ENCODE assay signal across 8 cellular contexts in the genomic region with DNA sequence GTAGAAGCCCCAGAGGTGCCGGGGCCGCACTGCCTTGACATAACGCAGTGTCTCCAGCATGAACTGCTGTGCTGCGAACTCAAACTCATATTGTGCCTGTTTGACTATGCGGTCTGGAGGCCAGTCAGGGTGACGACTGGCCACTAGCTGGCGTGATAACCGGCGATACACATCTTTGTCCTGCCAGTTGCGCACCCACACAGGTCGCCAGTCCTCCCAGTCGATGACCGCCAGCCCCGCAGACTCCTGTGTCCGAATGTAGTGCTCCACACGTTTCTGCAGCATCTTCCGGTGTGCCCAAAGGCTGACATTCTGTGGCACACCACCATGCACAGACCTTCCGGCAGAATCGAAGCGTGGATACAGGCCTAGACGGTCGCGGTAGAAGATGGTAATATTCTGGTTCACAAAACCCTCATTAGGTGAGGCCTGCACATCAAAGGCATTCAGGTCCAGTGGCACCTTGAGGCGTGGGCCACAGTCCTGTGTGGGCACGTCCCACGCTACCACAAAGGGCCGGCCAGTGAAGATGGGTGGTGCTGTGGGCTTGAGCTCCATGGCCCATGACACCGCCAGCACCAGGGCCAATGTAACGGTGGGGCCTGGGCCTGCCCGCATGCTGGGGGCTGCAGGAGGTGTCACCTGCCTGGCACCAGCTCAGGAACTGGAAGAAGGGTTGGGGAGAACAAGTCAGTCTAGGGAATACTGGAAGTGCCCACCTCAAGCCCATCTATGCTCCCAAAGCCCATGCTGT. TPM values are rescaled to one million over a fixed set of nuclear protein-coding genes. Genes with fewer than 3 reads are reported as not detected.
A peak's percentile ranks its signal among the peaks of the same experiment; 100 is the strongest.
DNase-seq lines count a peak whose midpoint lies in the region; ATAC-seq, FAIRE-seq and TF ChIP-seq lines count a peak whose summit lies in the region.

No MANE protein-coding gene starts in this region.

- H3K27me3 Mint-ChIP-seq in CD8-positive, alpha-beta memory T cell = peaks cover 0 to 3% of the 10 kb centered on the region in 2 donors

- intact Hi-C loops in pancreas (cut with DNase I) = loop anchor here in 1 of 3 donors (10.0 kb wide), 1 partner anchor 65 kb away; no protein-coding TSS in a partner anchor

- no peak for DNase-seq in CD8-positive, alpha-beta memory T cell
- DNase-seq in RWPE1 (ENCODE audit: low spot score) (no peak), pancreas (peak in 3 of 6 donors; percentile 31 to 71 (median 55)), NCI-H1930 (lab: John Stamatoyannopoulos, UW) (no peak), OCI-M2 (lab: John Stamatoyannopoulos, UW; ENCODE audit: unreplicated experiment) (no peak)
- no peak for DNase-seq in activated CD8-positive, alpha-beta memory T cell treated with anti-CD3 and anti-CD28 coated beads, Interleukin-2, amount 50 U/mL, for 48 hours

- ATAC-seq in pancreas (no peak), GM18873 (IDR thresholded peaks at IDR 0.05; ENCODE audit: low FRiP score, unreplicated experiment) (no peak)

- 65 to 69% methylated on average over 30 of the region's 30 CpGs for WGBS in esophagus, 2 donors
- WGBS in pancreas, 2 donors = 79 to 83% methylated on average over 30 of the region's 30 CpGs

- H3K4me3 Mint-ChIP-seq in CD8-positive, alpha-beta memory T cell = peak overlapping the region; percentile 85 to 94 (median 92)

- H3K4me1 Mint-ChIP-seq in CD8-positive, alpha-beta memory T cell = peaks cover 41 to 68% (median 53%) of the 10 kb centered on the region in 3 donors

- no peaks in the 10 kb centered on the region for H3K27me3 ChIP-seq in CD8-positive, alpha-beta memory T cell (ENCODE audit: insufficient read depth, low read length, poor library complexity, severe bottlenecking)
- no peaks in the 10 kb centered on the region for H3K27me3 ChIP-seq in esophagus (ENCODE audit: control insufficient read depth in 1 of 2, insufficient read depth in 2 of 2, low read length in 2 of 2)
- no peaks in the 10 kb centered on the region for H3K27me3 ChIP-seq in pancreas

- no peak for TF ChIP-seq CTCF in RWPE1 (conservative IDR thresholded peaks at IDR 0.05; ENCODE audit: low read depth)
- TF ChIP-seq CTCF in pancreas (IDR thresholded peaks at IDR 0.05) = no peak

- peak overlapping the region; percentile 88 for H3K27ac ChIP-seq in CD8-positive, alpha-beta memory T cell (ENCODE audit: low read depth, low read length)
- H3K27ac ChIP-seq in RWPE1 (peak overlapping the region; percentile 97), esophagus (ENCODE audit: low read depth in 2 of 2, low read length in 1 of 2) (peak overlapping the region; percentile 82 to 89), pancreas (peak overlapping the region; percentile 88 to 98 (median 96))

- peaks cover 0 to 8% (median 2%) of the 10 kb centered on the region in 3 donors for H3K36me3 Mint-ChIP-seq in CD8-positive, alpha-beta memory T cell

- CTCF ChIA-PET in CD8-positive, alpha-beta memory T cell (lab: Charles Lee) = interaction anchor here (1.0 to 2.0 kb wide), 4 partner anchors 9 to 73 kb away, joined by 3 to 8 read pairs (median 4); a partner anchor contains a TSS
- CTCF ChIA-PET in RWPE1 (lab: Yijun Ruan, JAX) = no interaction called here

- no peaks in the 10 kb centered on the region for H3K9me3 Mint-ChIP-seq in CD8-positive, alpha-beta memory T cell

- H3K4me3 ChIP-seq in CD8-positive, alpha-beta memory T cell (ENCODE audit: low read length) = peak overlapping the region; percentile 91
- peak overlapping the region; percentile 67 to 83 for H3K4me3 ChIP-seq in esophagus (ENCODE audit: low read depth in 1 of 2, low read length in 2 of 2)
- peak overlapping the region in 3 of 4 donors; percentile 79 to 94 (median 83) for H3K4me3 ChIP-seq in pancreas

- POLR2A ChIA-PET in CD8-positive, alpha-beta memory T cell (lab: Charles Lee) = interaction anchor here (0.5 to 5.2 kb wide), 4 partner anchors 14 to 34 kb away, joined by 3 to 31 read pairs (median 10); a partner anchor contains a TSS
- POLR2A ChIA-PET in RWPE1 (lab: Yijun Ruan, JAX; ENCODE audit: low non-redundant PET) = no interaction called here

- peaks cover 35% of the 10 kb centered on the region for H3K4me1 ChIP-seq in CD8-positive, alpha-beta memory T cell (ENCODE audit: insufficient read depth, low read length)
- H3K4me1 ChIP-seq in esophagus (ENCODE audit: control insufficient read depth in 2 of 2, insufficient read depth in 2 of 2, low read length in 1 of 2) (peaks cover 0 to 36% of the 10 kb centered on the region in 2 donors), pancreas (peaks cover 5 to 22% (median 21%) of the 10 kb centered on the region in 3 donors)

- peak overlapping the region in 5 of 8 donors; percentile 47 to 93 (median 79) for H3K27ac Mint-ChIP-seq in CD8-positive, alpha-beta memory T cell

- H3K36me3 ChIP-seq in CD8-positive, alpha-beta memory T cell (ENCODE audit: insufficient read depth, low read length) = no peaks in the 10 kb centered on the region
- peaks cover 0 to 10% of the 10 kb centered on the region in 2 donors for H3K36me3 ChIP-seq in esophagus (ENCODE audit: control insufficient read depth in 2 of 2, insufficient read depth in 2 of 2, low read length in 1 of 2)
- H3K36me3 ChIP-seq in pancreas = no peaks in the 10 kb centered on the region

- no peaks in the 10 kb centered on the region for H3K9me3 ChIP-seq in CD8-positive, alpha-beta memory T cell (ENCODE audit: low read length)
- H3K9me3 ChIP-seq in esophagus (ENCODE audit: control insufficient read depth in 2 of 2, insufficient read depth in 1 of 2, low read depth in 1 of 2, low read length in 1 of 2) (no peaks in the 10 kb centered on the region), pancreas (no peaks in the 10 kb centered on the region)

- FAIRE-seq in pancreas (lab: Jason Lieb, UNC) = no peak

RNA-seq across cellular contexts. Expression of a gene that starts 2.5 kb away (rescaled TPM):
- total RNA-seq in CD8-positive, alpha-beta memory T cell = 10 to 100 TPM; 13.7 to 13.9 TPM
- 10.8 TPM for polyA plus RNA-seq in CD8-positive, alpha-beta memory T cell
- polyA plus RNA-seq in esophagus (10 to 100 TPM; 25.6 to 43.1 TPM), pancreas (10 to 100 TPM; 28.4 to 39.5 TPM)
- 10 to 100 TPM in 4 of 6 donors, 1 to 10 TPM in 2; 6.3 to 22.1 (median 13.3) TPM for total RNA-seq in pancreas

RNA-seq across cellular contexts. Expression of a gene that starts 8.0 kb away (rescaled TPM):
- total RNA-seq in CD8-positive, alpha-beta memory T cell = 10 to 100 TPM; 31.4 to 36.6 TPM
- polyA plus RNA-seq in CD8-positive, alpha-beta memory T cell = 52.9 TPM
- 10 to 100 TPM; 14.2 to 34.6 TPM for polyA plus RNA-seq in esophagus
- total RNA-seq in pancreas = 10 to 100 TPM; 10.2 to 18.7 (median 16.1) TPM
- 10 to 100 TPM; 20.8 to 21.8 TPM for polyA plus RNA-seq in pancreas

RNA-seq across cellular contexts. Expression of a gene that starts 16.7 kb away (rescaled TPM):
- under 1 TPM in 1 of 2 experiments, not detected in 1; 0.13 TPM for total RNA-seq in CD8-positive, alpha-beta memory T cell
- polyA plus RNA-seq in CD8-positive, alpha-beta memory T cell = 0.81 TPM
- polyA plus RNA-seq in esophagus (1 to 10 TPM; 3.2 to 4.2 TPM), pancreas (10 to 100 TPM in 1 of 2 donors, 1 to 10 TPM in 1; 8.2 to 11.7 TPM)
- total RNA-seq in pancreas = 1 to 10 TPM; 3.1 to 7.1 (median 5.7) TPM

RNA-seq across cellular contexts. Expression of a gene that starts 20.6 kb away (rescaled TPM):
- total RNA-seq in CD8-positive, alpha-beta memory T cell = 10 to 100 TPM; 70.8 to 71.9 TPM
- polyA plus RNA-seq in CD8-positive, alpha-beta memory T cell = 152 TPM
- polyA plus RNA-seq in esophagus (10 to 100 TPM; 15.0 to 20.3 TPM), pancreas (10 to 100 TPM; 17.5 to 29.5 TPM)
- 10 to 100 TPM; 10.3 to 23.0 (median 12.2) TPM for total RNA-seq in pancreas

RNA-seq across cellular contexts. Expression of a gene that starts 20.8 kb away (rescaled TPM):
- 1 to 10 TPM; 7.7 to 8.4 TPM for total RNA-seq in CD8-positive, alpha-beta memory T cell
- 3.6 TPM for polyA plus RNA-seq in CD8-positive, alpha-beta memory T cell
- polyA plus RNA-seq in esophagus = 1 to 10 TPM; 3.4 to 5.1 TPM
- total RNA-seq in pancreas = 1 to 10 TPM in 1 of 6 donors, under 1 TPM in 5; 0.46 to 1.3 (median 0.65) TPM
- polyA plus RNA-seq in pancreas = 1 to 10 TPM; 1.6 to 2.1 TPM
